Comparison of ENCODE assay signal across 1 cellular context in the genomic region with DNA sequence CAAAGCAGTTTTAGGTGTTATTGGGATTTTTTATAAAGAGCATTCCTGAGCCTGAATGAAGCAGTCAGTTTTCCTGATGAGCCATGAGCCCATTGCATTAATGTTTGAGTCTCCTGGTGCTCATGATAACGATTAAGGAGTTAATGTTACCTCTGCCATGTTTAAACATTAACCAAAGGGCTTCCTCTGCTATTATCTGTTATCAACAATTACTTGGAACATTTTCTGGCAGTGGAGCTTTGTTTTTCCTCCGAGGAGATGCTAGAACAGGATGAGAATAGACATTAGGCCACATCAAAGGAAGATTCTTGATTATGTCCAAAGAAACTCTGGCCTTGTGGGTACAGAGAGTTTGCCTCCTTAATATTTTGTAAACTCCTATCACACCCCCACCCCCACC.
TF ChIP-seq lines count a peak whose summit lies in the region.

No MANE protein-coding gene starts in this region.

TF ChIP-seq in HepG2, 621 proteins besides CTCF, POLR2A, EP300 and RAD21 (continued from another document and continues in another):
- TF ChIP-seq SNAI1 (CRISPR knock-in tag; IDR thresholded peaks at IDR 0.05; ENCODE audit: borderline replicate concordance) (no peak), SOX6 (IDR thresholded peaks at IDR 0.05) (no peak), SOX6 (CRISPR knock-in tag; IDR thresholded peaks at IDR 0.05) (peak; percentile 65), GATAD2A (CRISPR knock-in tag; IDR thresholded peaks at IDR 0.05) (peak; percentile 71), FOXP4 (CRISPR knock-in tag; IDR thresholded peaks at IDR 0.05) (peak; percentile 57), ETS1 (CRISPR knock-in tag; IDR thresholded peaks at IDR 0.05) (no peak), ZNF577 (CRISPR knock-in tag; IDR thresholded peaks at IDR 0.05; ENCODE audit: borderline replicate concordance, low read depth) (no peak), MED1 (CRISPR knock-in tag; IDR thresholded peaks at IDR 0.05) (peak; percentile 43), CREM (IDR thresholded peaks at IDR 0.05) (0 out of 2 replicates have a peak, but pooled peaks have one; percentile 19), CREM (CRISPR knock-in tag; IDR thresholded peaks at IDR 0.05) (no peak), FOXA3 (CRISPR knock-in tag; IDR thresholded peaks at IDR 0.05) (peak; percentile 32; the same call in 1 of the 2 replicates), ISL2 (CRISPR knock-in tag; IDR thresholded peaks at IDR 0.05) (peak; percentile 49; the same call in 1 of the 2 replicates), POLR2AphosphoS5 (IDR thresholded peaks at IDR 0.05; ENCODE audit: low read depth, low read length) (0 out of 2 replicates have a peak, but pooled peaks have one; percentile 20), ZNF329 (CRISPR knock-in tag; IDR thresholded peaks at IDR 0.05; ENCODE audit: low read depth) (no peak), SOX13 (IDR thresholded peaks at IDR 0.05) (no peak), SOX13 (CRISPR knock-in tag; conservative IDR thresholded peaks at IDR 0.05 in 1 of 2, IDR thresholded peaks at IDR 0.05 in 1 of 2) (peak in 1 of 2 experiments; percentile 85; a peak in 2 of 4 replicates), NCOA5 (CRISPR knock-in tag; IDR thresholded peaks at IDR 0.05) (no peak), ZZZ3 (CRISPR knock-in tag; IDR thresholded peaks at IDR 0.05; ENCODE audit: borderline replicate concordance) (no peak), RCOR2 (CRISPR knock-in tag; IDR thresholded peaks at IDR 0.05) (peak; percentile 55; the same call in 1 of the 2 replicates), TCF7 (IDR thresholded peaks at IDR 0.05; ENCODE audit: low read depth) (peak; percentile 65; the same call in 1 of the 2 replicates), ZNF639 (CRISPR knock-in tag; conservative IDR thresholded peaks at IDR 0.05) (no peak), PHF21A (CRISPR knock-in tag; IDR thresholded peaks at IDR 0.05) (no peak), ARID5B (CRISPR knock-in tag; IDR thresholded peaks at IDR 0.05) (peak; percentile 39), TBL1XR1 (IDR thresholded peaks at IDR 0.05; ENCODE audit: borderline replicate concordance, low read length, partially characterized antibody) (no peak), ZNF558 (CRISPR knock-in tag; IDR thresholded peaks at IDR 0.05; ENCODE audit: borderline replicate concordance) (no peak), KLF16 (CRISPR knock-in tag; IDR thresholded peaks at IDR 0.05) (0 out of 4 replicates have a peak, but pooled peaks of 1 of the 2 experiments have one; percentile 1), USF2 (IDR thresholded peaks at IDR 0.05; ENCODE audit: low read depth, low read length) (no peak), USF2 (CRISPR knock-in tag; IDR thresholded peaks at IDR 0.05; ENCODE audit: borderline replicate concordance) (no peak), ZBTB25 (CRISPR knock-in tag; IDR thresholded peaks at IDR 0.05) (no peak), ZNF124 (CRISPR knock-in tag; IDR thresholded peaks at IDR 0.05) (no peak)
- TF ChIP-seq, protein P1, sequence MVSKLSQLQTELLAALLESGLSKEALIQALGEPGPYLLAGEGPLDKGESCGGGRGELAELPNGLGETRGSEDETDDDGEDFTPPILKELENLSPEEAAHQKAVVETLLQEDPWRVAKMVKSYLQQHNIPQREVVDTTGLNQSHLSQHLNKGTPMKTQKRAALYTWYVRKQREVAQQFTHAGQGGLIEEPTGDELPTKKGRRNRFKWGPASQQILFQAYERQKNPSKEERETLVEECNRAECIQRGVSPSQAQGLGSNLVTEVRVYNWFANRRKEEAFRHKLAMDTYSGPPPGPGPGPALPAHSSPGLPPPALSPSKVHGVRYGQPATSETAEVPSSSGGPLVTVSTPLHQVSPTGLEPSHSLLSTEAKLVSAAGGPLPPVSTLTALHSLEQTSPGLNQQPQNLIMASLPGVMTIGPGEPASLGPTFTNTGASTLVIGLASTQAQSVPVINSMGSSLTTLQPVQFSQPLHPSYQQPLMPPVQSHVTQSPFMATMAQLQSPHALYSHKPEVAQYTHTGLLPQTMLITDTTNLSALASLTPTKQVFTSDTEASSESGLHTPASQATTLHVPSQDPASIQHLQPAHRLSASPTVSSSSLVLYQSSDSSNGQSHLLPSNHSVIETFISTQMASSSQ (IDR thresholded peaks at IDR 0.05; ENCODE audit: low read depth) = peak; percentile 93
- TF ChIP-seq, protein P1 (CRISPR knock-in tag; IDR thresholded peaks at IDR 0.05; ENCODE audit: borderline replicate concordance) = peak; percentile 92
- TF ChIP-seq, protein P2, sequence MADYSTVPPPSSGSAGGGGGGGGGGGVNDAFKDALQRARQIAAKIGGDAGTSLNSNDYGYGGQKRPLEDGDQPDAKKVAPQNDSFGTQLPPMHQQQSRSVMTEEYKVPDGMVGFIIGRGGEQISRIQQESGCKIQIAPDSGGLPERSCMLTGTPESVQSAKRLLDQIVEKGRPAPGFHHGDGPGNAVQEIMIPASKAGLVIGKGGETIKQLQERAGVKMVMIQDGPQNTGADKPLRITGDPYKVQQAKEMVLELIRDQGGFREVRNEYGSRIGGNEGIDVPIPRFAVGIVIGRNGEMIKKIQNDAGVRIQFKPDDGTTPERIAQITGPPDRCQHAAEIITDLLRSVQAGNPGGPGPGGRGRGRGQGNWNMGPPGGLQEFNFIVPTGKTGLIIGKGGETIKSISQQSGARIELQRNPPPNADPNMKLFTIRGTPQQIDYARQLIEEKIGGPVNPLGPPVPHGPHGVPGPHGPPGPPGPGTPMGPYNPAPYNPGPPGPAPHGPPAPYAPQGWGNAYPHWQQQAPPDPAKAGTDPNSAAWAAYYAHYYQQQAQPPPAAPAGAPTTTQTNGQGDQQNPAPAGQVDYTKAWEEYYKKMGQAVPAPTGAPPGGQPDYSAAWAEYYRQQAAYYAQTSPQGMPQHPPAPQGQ (CRISPR knock-in tag; IDR thresholded peaks at IDR 0.05; ENCODE audit: borderline replicate concordance) = no peak
- TF ChIP-seq, protein P3, sequence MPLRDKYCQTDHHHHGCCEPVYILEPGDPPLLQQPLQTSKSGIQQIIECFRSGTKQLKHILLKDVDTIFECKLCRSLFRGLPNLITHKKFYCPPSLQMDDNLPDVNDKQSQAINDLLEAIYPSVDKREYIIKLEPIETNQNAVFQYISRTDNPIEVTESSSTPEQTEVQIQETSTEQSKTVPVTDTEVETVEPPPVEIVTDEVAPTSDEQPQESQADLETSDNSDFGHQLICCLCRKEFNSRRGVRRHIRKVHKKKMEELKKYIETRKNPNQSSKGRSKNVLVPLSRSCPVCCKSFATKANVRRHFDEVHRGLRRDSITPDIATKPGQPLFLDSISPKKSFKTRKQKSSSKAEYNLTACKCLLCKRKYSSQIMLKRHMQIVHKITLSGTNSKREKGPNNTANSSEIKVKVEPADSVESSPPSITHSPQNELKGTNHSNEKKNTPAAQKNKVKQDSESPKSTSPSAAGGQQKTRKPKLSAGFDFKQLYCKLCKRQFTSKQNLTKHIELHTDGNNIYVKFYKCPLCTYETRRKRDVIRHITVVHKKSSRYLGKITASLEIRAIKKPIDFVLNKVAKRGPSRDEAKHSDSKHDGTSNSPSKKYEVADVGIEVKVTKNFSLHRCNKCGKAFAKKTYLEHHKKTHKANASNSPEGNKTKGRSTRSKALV (CRISPR knock-in tag; IDR thresholded peaks at IDR 0.05) = no peak
